Comparison of ENCODE assay signal across 15 cellular contexts in genomic region chr11:67213251-67213650, GRCh38. TPM values are rescaled to one million over a fixed set of nuclear protein-coding genes. Genes with fewer than 3 reads are reported as not detected.
A peak's percentile ranks its signal among the peaks of the same experiment; 100 is the strongest.
DNase-seq lines count a peak whose midpoint lies in the region; ATAC-seq and TF ChIP-seq lines count a peak whose summit lies in the region.
"Had no signal": no experiment of that assay in that cellular context is flagged by ENCODE, and none has a peak within 500 bp of the region (broad histone marks: within the 10 kb centered on the region; RNA-seq: fewer than 3 reads in every experiment).

No MANE protein-coding gene starts in this region.

- peak; percentile 50 for ATAC-seq in GM21619 (IDR thresholded peaks at IDR 0.05; ENCODE audit: unreplicated experiment)
- peak; percentile 14 for ATAC-seq in mucosa of descending colon
- ATAC-seq: activated CD8-positive, alpha-beta T cell treated with anti-CD3 and anti-CD28 coated beads for 36 hours; SK-N-SH treated with all-trans-retinoic acid at 6 μM for 48 hours had no signal

- TF ChIP-seq CTCF in GM10266 (IDR thresholded peaks at IDR 0.05; ENCODE audit: control insufficient read depth, insufficient read depth, low read depth, missing control alignments) (no peak), NB4 (IDR thresholded peaks at IDR 0.05; ENCODE audit: low read depth, low read length) (no peak), mucosa of descending colon (IDR thresholded peaks at IDR 0.05) (no peak)

- H3K4me1 ChIP-seq in mucosa of descending colon (ENCODE audit: low read depth), result no peaks in the 10 kb centered on the region

- no peak for TF ChIP-seq POLR2A in NB4 (IDR thresholded peaks at IDR 0.05; ENCODE audit: extremely low read depth, insufficient read length)

- H3K9me3 ChIP-seq in mucosa of descending colon, result no peaks in the 10 kb centered on the region

- no peak overlapping the region for H3K4me3 ChIP-seq in NB4 (ENCODE audit: low read depth, low read length)
- no peak overlapping the region for H3K4me3 ChIP-seq in mucosa of descending colon

- DNase-seq in GM10266 (ENCODE audit: extremely low spot score) (peak; percentile 66), NB4 (ENCODE audit: low read depth) (peak; percentile 87), mucosa of descending colon (no peak), NCI-H526 treated with DMSO at 0.1 percent for 48 hours (lab: John Stamatoyannopoulos, UW) (no peak), SK-N-DZ (ENCODE audit: low spot score) (no peak), activated gamma-delta T cell (lab: John Stamatoyannopoulos, UW) (no peak)
- no peak for DNase-seq in activated CD4-positive, alpha-beta T cell treated with anti-CD3 and anti-CD28 coated beads, Interleukin-2, amount 50 U/mL, for 1 hour
- DNase-seq: activated CD8-positive, alpha-beta T cell treated with anti-CD3 and anti-CD28 coated beads for 36 hours; activated naive CD4-positive, alpha-beta T cell; hypothalamus; NCI-H1092 treated with DMSO at 0.1 percent for 48 hours; NCI-H524; stimulated activated CD4-positive, alpha-beta T cell treated with anti-CD3 and anti-CD28 coated beads, Interleukin-4, amount 100 ng/mL, for 24 hours had no signal

- intact Hi-C loops in mucosa of descending colon (cut with DNase I, micrococcal nuclease), result no loop called here

- H3K36me3 ChIP-seq in mucosa of descending colon (ENCODE audit: low read depth), result peaks cover 6% of the 10 kb centered on the region

RNA-seq across cellular contexts. Expression of gene GRK2, which starts 53.0 kb away (rescaled TPM):
- total RNA-seq in mucosa of descending colon, result 100 to 1,000 TPM in 2 of 3 donors, 10 to 100 TPM in 1; 86.8 to 114 (median 106) TPM
- 63.4 and 72.0 TPM in 2 replicates for polyA plus RNA-seq in SK-N-DZ (2014; cell fraction: cytosol; rRNA removed)
- polyA plus RNA-seq in SK-N-DZ (2014; cell fraction: nucleus; rRNA removed), result 95.3 and 97.5 TPM in 2 replicates

Comparison
In these comparisons a context has a peak if more than half of its experiments do, and no peak if none do; other contexts are left out.
1. DNase-seq: peak in GM10266 (single experiment) and NB4 (single experiment); none in mucosa of descending colon (0 of 3), NCI-H526 treated with DMSO at 0.1 percent for 48 hours (single experiment), SK-N-DZ (single experiment), activated gamma-delta T cell (single experiment) and activated CD4-positive, alpha-beta T cell treated with anti-CD3 and anti-CD28 coated beads, Interleukin-2, amount 50 U/mL, for 1 hour (single experiment).